Comparison of ENCODE assay signal across 10 cellular contexts in genomic region chr5:124289122-124289521, GRCh38.
DNase-seq lines count a peak whose midpoint lies in the region; ATAC-seq and TF ChIP-seq lines count a peak whose summit lies in the region.
"Had no signal": no experiment of that assay in that cellular context is flagged by ENCODE, and none has a peak within 500 bp of the region (broad histone marks: within the 10 kb centered on the region; RNA-seq: fewer than 3 reads in every experiment).

No MANE protein-coding gene starts in this region.

- H3K27ac Mint-ChIP-seq in Caco-2 (ENCODE audit: unreplicated experiment) (peak overlapping the region; percentile 13), neural crest cell (ENCODE audit: unreplicated experiment) (peak overlapping the region; percentile 63)

- no TSS peak for BruUV-seq in Caco-2 (replicated peaks; lab: Mats Ljungman, UMichigan)

- H3K36me3 Mint-ChIP-seq in Caco-2 (ENCODE audit: insufficient read depth, unreplicated experiment) (peaks cover 5% of the 10 kb centered on the region), neural crest cell (ENCODE audit: low read depth) (no peaks in the 10 kb centered on the region)

- H3K4me3 Mint-ChIP-seq in Caco-2 (ENCODE audit: unreplicated experiment) (no peak overlapping the region), neural crest cell (no peak overlapping the region)

- H3K27ac ChIP-seq in foreskin keratinocyte = no peak overlapping the region
- H3K27ac ChIP-seq: BLaER1, epithelial cell of prostate had no signal

- DNase-seq in Caco-2 = no peak
- DNase-seq in NCI-H2029 (lab: John Stamatoyannopoulos, UW) = peak; percentile 62
- DNase-seq in foreskin keratinocyte = no peak
- DNase-seq in neural crest cell (ENCODE audit: low read depth, low spot score) = no peak
- DNase-seq in NCI-H2227 (lab: John Stamatoyannopoulos, UW; ENCODE audit: unreplicated experiment) = no peak
- no peak for DNase-seq in hepatic stellate cell (ENCODE audit: low spot score)

- H3K9me3 Mint-ChIP-seq in Caco-2 (ENCODE audit: unreplicated experiment) (peaks cover 42% of the 10 kb centered on the region), neural crest cell (no peaks in the 10 kb centered on the region)

- CTCF ChIA-PET in Caco-2 (lab: Charles Lee) = interaction anchor here (1.2 kb wide), 2 partner anchors 12 to 238 kb away, joined by 3 to 6 read pairs; no protein-coding TSS in a partner anchor

- TF ChIP-seq CTCF in Caco-2 (IDR thresholded peaks at IDR 0.05; ENCODE audit: insufficient read depth in 1 of 2, low read depth in 1 of 2, low read length in 1 of 2, severe bottlenecking in 1 of 2, unreplicated experiment in 1 of 2) (no peak), foreskin keratinocyte (conservative IDR thresholded peaks at IDR 0.05) (no peak), neural crest cell (conservative IDR thresholded peaks at IDR 0.05) (no peak)

- H3K4me3 ChIP-seq in Caco-2 (ENCODE audit: low read depth, low read length) = no peak overlapping the region
- H3K4me3 ChIP-seq: BLaER1 had no signal

- no peaks in the 10 kb centered on the region for H3K27me3 Mint-ChIP-seq in Caco-2 (ENCODE audit: insufficient read depth, unreplicated experiment)
- no peaks in the 10 kb centered on the region for H3K27me3 Mint-ChIP-seq in neural crest cell (ENCODE audit: low read depth)

- H3K27me3 ChIP-seq in Caco-2 (replicated peaks; ENCODE audit: control insufficient read depth, insufficient read depth, low read length) (no peaks in the 10 kb centered on the region), foreskin keratinocyte (no peaks in the 10 kb centered on the region)
- H3K27me3 ChIP-seq: BLaER1 had no signal

- intact Hi-C loops in Caco-2 (cut with micrococcal nuclease; ENCODE audit: unreplicated experiment) = loop anchor here (1.0 to 5.0 kb wide), 3 partner anchors 292 to 458 kb away; partner anchors contain the start of gene ZNF608

- peaks cover 23% of the 10 kb centered on the region for H3K4me1 Mint-ChIP-seq in Caco-2 (ENCODE audit: low read depth, unreplicated experiment)
- H3K4me1 Mint-ChIP-seq in neural crest cell = peaks cover 28% of the 10 kb centered on the region

- peak; percentile 12 for ATAC-seq in foreskin keratinocyte
- no peak for ATAC-seq in GM18502 (IDR thresholded peaks at IDR 0.05; ENCODE audit: poor library complexity, unreplicated experiment)
- no peak for ATAC-seq in HG03521 (IDR thresholded peaks at IDR 0.05; ENCODE audit: unreplicated experiment)

- POLR2A ChIA-PET in Caco-2 (lab: Charles Lee) = interaction anchor here (0.6 kb wide), 1 partner anchor 110 kb away, joined by 8 read pairs; no protein-coding TSS in a partner anchor

- no peaks in the 10 kb centered on the region for H3K9me3 ChIP-seq in Caco-2

- H3K4me1 ChIP-seq in Caco-2 (peaks cover 21% of the 10 kb centered on the region; the same call in 1 of the 2 replicates), foreskin keratinocyte (no peaks in the 10 kb centered on the region)
- H3K4me1 ChIP-seq: BLaER1 had no signal

- no peaks in the 10 kb centered on the region for H3K36me3 ChIP-seq in Caco-2 (ENCODE audit: control insufficient read depth, insufficient read depth, low read length)
- H3K36me3 ChIP-seq: BLaER1 had no signal
